ENCODE assay signal across 5 cellular contexts in the genomic region with DNA sequence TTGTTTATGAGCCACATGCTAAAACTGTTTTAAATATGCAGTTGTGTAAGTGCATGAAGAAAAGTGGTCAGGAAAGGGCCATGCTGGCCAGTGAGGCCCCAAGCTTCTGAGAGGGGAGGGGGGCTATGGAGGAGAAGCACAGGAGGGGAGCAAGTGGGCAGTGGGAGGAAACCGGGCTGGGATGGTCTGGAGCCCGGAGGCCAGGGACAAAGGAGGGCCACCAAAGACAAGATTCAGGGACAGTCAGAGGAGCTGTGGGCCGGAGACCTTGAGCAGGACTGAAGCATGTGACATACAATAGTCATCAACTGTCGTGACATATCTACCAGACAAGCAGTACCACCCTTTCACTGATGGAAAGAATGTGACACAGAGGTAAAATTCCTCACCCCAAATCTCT.
"Had no signal": no experiment of that assay in that cellular context is flagged by ENCODE, and none has a peak within 500 bp of the region (broad histone marks: within the 10 kb centered on the region; RNA-seq: fewer than 3 reads in every experiment).

No MANE protein-coding gene starts in this region.

- ATAC-seq: GM23338, K562 had no signal

- H3K4me1 Mint-ChIP-seq: GM23338 had no signal

- H3K4me3 Mint-ChIP-seq: GM23338, H9 had no signal

- H3K27ac Mint-ChIP-seq: GM23338, H9 had no signal

- H3K4me3 ChIP-seq: GM23338, K562 had no signal

- H3K9me3 Mint-ChIP-seq: GM23338 had no signal

- DNase-seq: H9, HCEC 1CT, IMR-90 had no signal
